Comparison of ENCODE assay signal across 11 cellular contexts in genomic region chr9:20043035-20043434, GRCh38.
A peak's percentile ranks its signal among the peaks of the same experiment; 100 is the strongest.
DNase-seq lines count a peak whose midpoint lies in the region; ATAC-seq and TF ChIP-seq lines count a peak whose summit lies in the region.
"Had no signal": no experiment of that assay in that cellular context is flagged by ENCODE, and none has a peak within 500 bp of the region (broad histone marks: within the 10 kb centered on the region; RNA-seq: fewer than 3 reads in every experiment).

No MANE protein-coding gene starts in this region.

- CTCF ChIA-PET in activated CD4-positive, alpha-beta T cell treated with anti-CD3 and anti-CD28 coated beads, Interleukin-2, amount 10 ng/mL, durations not matched to agents 7 days and 5 days (lab: Charles Lee) = interaction anchor here (1.4 kb wide), 1 partner anchor 13 kb away, joined by 4 read pairs; no protein-coding TSS in a partner anchor

- no peaks in the 10 kb centered on the region for H3K9me2 ChIP-seq in MM.1S (replicated peaks; ENCODE audit: insufficient read depth, low read length)

- H3K9me3 ChIP-seq in MM.1S (replicated peaks; ENCODE audit: insufficient read depth, low read length) (no peaks in the 10 kb centered on the region), upper lobe of left lung (no peaks in the 10 kb centered on the region)

- H3K36me3 Mint-ChIP-seq in activated CD4-positive, alpha-beta T cell treated with anti-CD3 and anti-CD28 coated beads, Interleukin-2, amount 10 ng/mL, durations not matched to agents 7 days and 5 days (ENCODE audit: low read depth) = no peaks in the 10 kb centered on the region

- no peaks in the 10 kb centered on the region for H4K20me1 ChIP-seq in MM.1S (ENCODE audit: insufficient read depth, low read length)

- H3K27me3 Mint-ChIP-seq in activated CD4-positive, alpha-beta T cell treated with anti-CD3 and anti-CD28 coated beads, Interleukin-2, amount 10 ng/mL, durations not matched to agents 7 days and 5 days = no peaks in the 10 kb centered on the region

- H3K9me3 Mint-ChIP-seq in activated CD4-positive, alpha-beta T cell treated with anti-CD3 and anti-CD28 coated beads, Interleukin-2, amount 10 ng/mL, durations not matched to agents 7 days and 5 days = no peaks in the 10 kb centered on the region

- peak overlapping the region; percentile 91 for H3K27ac Mint-ChIP-seq in activated CD4-positive, alpha-beta T cell treated with anti-CD3 and anti-CD28 coated beads, Interleukin-2, amount 10 ng/mL, durations not matched to agents 7 days and 5 days

- WGBS in upper lobe of left lung, 2 donors = 64 to 68% methylated on average over 3 of the region's 3 CpGs

- POLR2A ChIA-PET in activated CD4-positive, alpha-beta T cell treated with anti-CD3 and anti-CD28 coated beads, Interleukin-2, amount 10 ng/mL, durations not matched to agents 7 days and 5 days (lab: Charles Lee) = no interaction called here

- H3K4me1 Mint-ChIP-seq in activated CD4-positive, alpha-beta T cell treated with anti-CD3 and anti-CD28 coated beads, Interleukin-2, amount 10 ng/mL, durations not matched to agents 7 days and 5 days = peaks cover 43% of the 10 kb centered on the region

- no peak for TF ChIP-seq POLR2A in upper lobe of left lung (IDR thresholded peaks at IDR 0.05)

- no peaks in the 10 kb centered on the region for H3F3A ChIP-seq in MM.1S (ENCODE audit: insufficient read depth, low read length)

- H3K36me3 ChIP-seq in MM.1S (replicated peaks; ENCODE audit: insufficient read depth, low read length) (no peaks in the 10 kb centered on the region), upper lobe of left lung (no peaks in the 10 kb centered on the region)

- ATAC-seq in HG02623 (IDR thresholded peaks at IDR 0.05; ENCODE audit: unreplicated experiment) = peak; percentile 63
- ATAC-seq in HG03025 (IDR thresholded peaks at IDR 0.05; ENCODE audit: low FRiP score, unreplicated experiment) = no peak
- no peak for ATAC-seq in upper lobe of left lung (ENCODE audit: low FRiP score in 2 of 2)
- ATAC-seq: foreskin keratinocyte had no signal

- no peak for TF ChIP-seq EP300 in upper lobe of left lung (IDR thresholded peaks at IDR 0.05)

- H3K4me3 ChIP-seq in MM.1S (ENCODE audit: low read length) = peak overlapping the region; percentile 47; the same call in 1 of the 2 replicates
- no peak overlapping the region for H3K4me3 ChIP-seq in upper lobe of left lung

- H3K79me2 ChIP-seq in MM.1S (ENCODE audit: low read length) = no peaks in the 10 kb centered on the region

- TF ChIP-seq CTCF in MM.1S (IDR thresholded peaks at IDR 0.05; ENCODE audit: low read length) = no peak
- no peak for TF ChIP-seq CTCF in upper lobe of left lung (IDR thresholded peaks at IDR 0.05)

- H3K4me2 ChIP-seq in MM.1S (ENCODE audit: low read depth, low read length) = peak overlapping the region; percentile 77

- H3K4me1 ChIP-seq in MM.1S (ENCODE audit: low read length) = no peaks in the 10 kb centered on the region
- H3K4me1 ChIP-seq in upper lobe of left lung = peaks cover 0 to 6% (median 4%) of the 10 kb centered on the region in 4 donors
- H3K4me1 ChIP-seq: foreskin keratinocyte had no signal

- peak overlapping the region; percentile 69 for H3K4me3 Mint-ChIP-seq in activated CD4-positive, alpha-beta T cell treated with anti-CD3 and anti-CD28 coated beads, Interleukin-2, amount 10 ng/mL, durations not matched to agents 7 days and 5 days

- H2AFZ ChIP-seq in MM.1S (ENCODE audit: low read length) = peak overlapping the region; percentile 78

- peak; percentile 24 for DNase-seq in activated CD4-positive, alpha-beta T cell treated with anti-CD3 and anti-CD28 coated beads, Interleukin-2, amount 10 ng/mL, durations not matched to agents 7 days and 5 days
- DNase-seq in activated CD4-positive, alpha-beta T cell treated with anti-CD3 and anti-CD28 coated beads, Interleukin-2, amount 50 U/mL, for 4 hours = no peak
- DNase-seq in MM.1S (peak; percentile 15), upper lobe of left lung (no peak), DMS53 (lab: John Stamatoyannopoulos, UW) (no peak)
- DNase-seq in stimulated activated CD4-positive, alpha-beta T cell treated with anti-CD3 and anti-CD28 coated beads, Interleukin-4, amount 100 ng/mL, for 24 hours = peak; percentile 13
- DNase-seq: ACHN, foreskin keratinocyte, NCI-H446 had no signal

- H3K27ac ChIP-seq in MM.1S (ENCODE audit: low read length) (peak overlapping the region; percentile 42; the same call in 1 of the 2 replicates), upper lobe of left lung (no peak overlapping the region)
- H3K27ac ChIP-seq: foreskin keratinocyte had no signal

- H3K27me3 ChIP-seq in MM.1S (replicated peaks; ENCODE audit: insufficient read depth, low read length) (no peaks in the 10 kb centered on the region), upper lobe of left lung (no peaks in the 10 kb centered on the region)
- H3K27me3 ChIP-seq: foreskin keratinocyte had no signal

- H3K9ac ChIP-seq in MM.1S (ENCODE audit: low read length) = no peak overlapping the region; the same call in 1 of the 2 replicates

Comparison
In these comparisons a context has a peak if more than half of its experiments do, and no peak if none do; other contexts are left out.
1. DNase-seq: peak in activated CD4-positive, alpha-beta T cell treated with anti-CD3 and anti-CD28 coated beads, Interleukin-2, amount 10 ng/mL, durations not matched to agents 7 days and 5 days (single experiment), MM.1S (single experiment) and stimulated activated CD4-positive, alpha-beta T cell treated with anti-CD3 and anti-CD28 coated beads, Interleukin-4, amount 100 ng/mL, for 24 hours (single experiment); none in activated CD4-positive, alpha-beta T cell treated with anti-CD3 and anti-CD28 coated beads, Interleukin-2, amount 50 U/mL, for 4 hours (0 of 2), upper lobe of left lung (0 of 2) and DMS53 (single experiment).